In the genomic region with DNA sequence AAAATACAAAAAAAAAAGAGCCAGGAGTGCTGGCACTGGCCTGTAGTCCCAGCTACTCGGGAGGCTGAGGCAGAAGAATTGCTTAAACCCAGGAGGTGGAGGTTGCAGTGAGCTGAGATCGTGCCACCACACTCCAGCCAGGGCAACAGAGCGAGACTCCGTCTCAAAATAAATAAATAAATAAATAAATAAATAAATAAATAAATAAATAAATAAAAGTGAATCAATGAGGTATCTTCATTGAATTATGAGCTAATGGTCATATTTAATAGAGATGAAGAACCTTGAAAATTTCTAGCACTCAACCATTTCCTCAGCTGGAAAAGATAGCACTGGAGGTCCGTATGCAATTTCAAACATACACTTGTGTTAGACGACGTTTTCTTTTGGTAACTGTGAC, we compare ENCODE assay signal across 2 cellular contexts. TPM values are rescaled to one million over a fixed set of nuclear protein-coding genes. Genes with fewer than 3 reads are reported as not detected.
"Had no signal": no experiment of that assay in that cellular context is flagged by ENCODE, and none has a peak within 500 bp of the region (broad histone marks: within the 10 kb centered on the region; RNA-seq: fewer than 3 reads in every experiment).

No MANE protein-coding gene starts in this region.

RNA-seq across cellular contexts. Expression of gene CDK15, which starts 41.9 kb away (rescaled TPM):
- total RNA-seq: MCF 10A, NCI-H460 had no signal
